ENCODE assay signal across 20 cellular contexts in the genomic region with DNA sequence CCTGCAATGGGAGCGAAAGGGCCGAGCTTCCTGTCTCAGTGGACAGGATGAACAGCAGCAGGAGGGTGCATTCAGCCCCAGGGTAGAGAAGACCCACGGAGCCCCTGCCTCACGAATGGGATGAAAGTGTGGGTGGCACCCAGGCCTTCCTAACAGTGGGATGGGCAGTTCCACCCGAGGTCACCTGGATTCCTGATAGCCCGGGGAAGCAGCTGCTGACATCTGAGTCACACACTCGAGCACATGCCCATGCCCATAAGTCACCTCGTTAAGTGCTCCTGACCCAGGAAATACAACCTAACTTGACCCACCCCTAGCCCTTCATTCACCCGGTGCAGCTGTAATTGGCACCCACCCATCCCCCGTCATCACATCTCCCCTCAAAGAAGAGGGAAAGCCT.
DNase-seq lines count a peak whose midpoint lies in the region; ATAC-seq, FAIRE-seq and TF ChIP-seq lines count a peak whose summit lies in the region.
"Had no signal": no experiment of that assay in that cellular context is flagged by ENCODE, and none has a peak within 500 bp of the region (broad histone marks: within the 10 kb centered on the region; RNA-seq: fewer than 3 reads in every experiment).

No MANE protein-coding gene starts in this region.

- TF ChIP-seq POLR2A in esophagus squamous epithelium (IDR thresholded peaks at IDR 0.05), result no peak

- TF ChIP-seq CTCF in esophagus squamous epithelium (IDR thresholded peaks at IDR 0.05), result no peak
- no peak for TF ChIP-seq CTCF in neural progenitor cell (IDR thresholded peaks at IDR 0.05)
- TF ChIP-seq CTCF in pancreas (IDR thresholded peaks at IDR 0.05), result no peak

- WGBS in esophagus squamous epithelium, 2 donors, result 36% methylated on average over 6 of the region's 10 CpGs; no CpG with 5 or more reads in 1 of the 2 donors
- 59 to 74% methylated on average over 10 of the region's 10 CpGs for WGBS in pancreas, 2 donors

- H3K4me3 Mint-ChIP-seq in neural progenitor cell, result no peak overlapping the region
- no peak overlapping the region for H3K4me3 Mint-ChIP-seq in activated T-cell treated with anti-CD3 and anti-CD28 coated beads, Interleukin-2, amount 50 U/mL, for 72 hours
- H3K4me3 Mint-ChIP-seq: CD8-positive, alpha-beta memory T cell had no signal

- intact Hi-C loops in esophagus squamous epithelium (cut with DNase I) (no loop called here), pancreas (cut with DNase I) (no loop called here)

- FAIRE-seq in pancreas (lab: Jason Lieb, UNC), result no peak
- FAIRE-seq: A204.1, K562 had no signal

- H3K27me3 ChIP-seq in esophagus squamous epithelium (no peaks in the 10 kb centered on the region), neural progenitor cell (no peaks in the 10 kb centered on the region), pancreas (no peaks in the 10 kb centered on the region)
- H3K27me3 ChIP-seq: BLaER1, SJCRH30 had no signal

- H3K9me3 ChIP-seq in esophagus squamous epithelium (no peaks in the 10 kb centered on the region), neural progenitor cell (ENCODE audit: low read depth) (no peaks in the 10 kb centered on the region), pancreas (no peaks in the 10 kb centered on the region)
- H3K9me3 ChIP-seq: SJCRH30 had no signal

- H3K79me2 ChIP-seq in neural progenitor cell (ENCODE audit: low read depth), result no peaks in the 10 kb centered on the region

- DNase-seq in EH (ENCODE audit: low read depth), result peak; percentile 24
- DNase-seq in M059J (ENCODE audit: low read depth), result peak; percentile 33
- DNase-seq in esophagus squamous epithelium (lab: John Stamatoyannopoulos, UW), result no peak
- DNase-seq in neural progenitor cell (ENCODE audit: low spot score), result peak; percentile 30
- DNase-seq in NCI-H2227 treated with DMSO at 0.1 percent for 48 hours (lab: John Stamatoyannopoulos, UW), result no peak
- no peak for DNase-seq in stimulated activated CD4-positive, alpha-beta T cell treated with anti-CD3 and anti-CD28 coated beads, Interleukin-4, amount 100 ng/mL, for 24 hours
- no peak for DNase-seq in pancreas
- DNase-seq in activated T-cell treated with anti-CD3 and anti-CD28 coated beads, Interleukin-2, amount 50 U/mL, for 72 hours, result no peak
- DNase-seq: CD8-positive, alpha-beta memory T cell; DMS79 treated with DMSO at 0.1 percent for 48 hours; H7; NCI-H1436 treated with DMSO at 0.1 percent for 48 hours; NCI-H2029 treated with DMSO at 0.1 percent for 48 hours; NCI-H2171 treated with DMSO at 0.1 percent for 48 hours; NCI-H748 treated with DMSO at 0.1 percent for 48 hours; PC-3; SJCRH30 had no signal

- peaks cover 3% of the 10 kb centered on the region for H3K4me1 Mint-ChIP-seq in neural progenitor cell
- no peaks in the 10 kb centered on the region for H3K4me1 Mint-ChIP-seq in activated T-cell treated with anti-CD3 and anti-CD28 coated beads, Interleukin-2, amount 50 U/mL, for 72 hours (ENCODE audit: low read depth)
- H3K4me1 Mint-ChIP-seq: CD8-positive, alpha-beta memory T cell had no signal

- H3F3A ChIP-seq in neural progenitor cell (ENCODE audit: low read depth), result no peaks in the 10 kb centered on the region

- peaks cover 8% of the 10 kb centered on the region for H3K9me3 Mint-ChIP-seq in neural progenitor cell
- peaks cover 2% of the 10 kb centered on the region in 2 donors for H3K9me3 Mint-ChIP-seq in activated T-cell treated with anti-CD3 and anti-CD28 coated beads, Interleukin-2, amount 50 U/mL, for 72 hours

- H3K4me3 ChIP-seq in esophagus squamous epithelium, result no peak overlapping the region
- H3K4me3 ChIP-seq in neural progenitor cell, result no peak overlapping the region
- H3K4me3 ChIP-seq in pancreas, result no peak overlapping the region
- H3K4me3 ChIP-seq: BLaER1, K562, SJCRH30 had no signal

- H3K27ac ChIP-seq in esophagus squamous epithelium, result peak overlapping the region in 3 of 4 donors; percentile 14 to 72 (median 42)
- no peak overlapping the region for H3K27ac ChIP-seq in neural progenitor cell
- no peak overlapping the region for H3K27ac ChIP-seq in pancreas
- H3K27ac ChIP-seq: BLaER1, SJCRH30 had no signal

- H3K27ac Mint-ChIP-seq in neural progenitor cell, result no peak overlapping the region
- H3K27ac Mint-ChIP-seq in activated T-cell treated with anti-CD3 and anti-CD28 coated beads, Interleukin-2, amount 50 U/mL, for 72 hours, result no peak overlapping the region
- H3K27ac Mint-ChIP-seq: CD8-positive, alpha-beta memory T cell had no signal

- no peak for ATAC-seq in pancreas
- ATAC-seq in activated T-cell treated with anti-CD3 and anti-CD28 coated beads, Interleukin-2, amount 50 U/mL, for 72 hours (replicated peaks in 1 of 2), result no peak
- ATAC-seq: K562, PC-3 had no signal

- no peak overlapping the region for H3K9ac ChIP-seq in neural progenitor cell
- H3K9ac ChIP-seq: BLaER1 had no signal

- H3K4me1 ChIP-seq in esophagus squamous epithelium (peaks cover 0 to 15% (median 14%) of the 10 kb centered on the region in 3 donors), neural progenitor cell (no peaks in the 10 kb centered on the region), pancreas (no peaks in the 10 kb centered on the region)
- H3K4me1 ChIP-seq: BLaER1, SJCRH30 had no signal

- peaks cover 3% of the 10 kb centered on the region for H3K27me3 Mint-ChIP-seq in neural progenitor cell (ENCODE audit: insufficient read depth, low read depth)
- H3K27me3 Mint-ChIP-seq in activated T-cell treated with anti-CD3 and anti-CD28 coated beads, Interleukin-2, amount 50 U/mL, for 72 hours (ENCODE audit: low read depth), result no peaks in the 10 kb centered on the region

- H3K36me3 Mint-ChIP-seq in neural progenitor cell, result no peaks in the 10 kb centered on the region
- H3K36me3 Mint-ChIP-seq in activated T-cell treated with anti-CD3 and anti-CD28 coated beads, Interleukin-2, amount 50 U/mL, for 72 hours (ENCODE audit: insufficient read depth in 2 of 2), result no peaks in the 10 kb centered on the region
- H3K36me3 Mint-ChIP-seq: CD8-positive, alpha-beta memory T cell had no signal

- no peak overlapping the region for H2AFZ ChIP-seq in neural progenitor cell (replicated peaks)

- no peaks in the 10 kb centered on the region for H4K20me1 ChIP-seq in neural progenitor cell (ENCODE audit: low read depth)
- H4K20me1 ChIP-seq: BLaER1 had no signal

- H3K36me3 ChIP-seq in esophagus squamous epithelium (no peaks in the 10 kb centered on the region), neural progenitor cell (no peaks in the 10 kb centered on the region), pancreas (no peaks in the 10 kb centered on the region)
- H3K36me3 ChIP-seq: BLaER1, SJCRH30 had no signal

- no peak overlapping the region for H3K4me2 ChIP-seq in neural progenitor cell
- H3K4me2 ChIP-seq: BLaER1 had no signal

Comparison
In these comparisons a context has a peak if more than half of its experiments do, and no peak if none do; other contexts are left out.
1. DNase-seq: peak in EH (single experiment), M059J (single experiment) and neural progenitor cell (single experiment); none in esophagus squamous epithelium (single experiment), NCI-H2227 treated with DMSO at 0.1 percent for 48 hours (single experiment), stimulated activated CD4-positive, alpha-beta T cell treated with anti-CD3 and anti-CD28 coated beads, Interleukin-4, amount 100 ng/mL, for 24 hours (single experiment), pancreas (0 of 6) and activated T-cell treated with anti-CD3 and anti-CD28 coated beads, Interleukin-2, amount 50 U/mL, for 72 hours (0 of 2).
2. H3K27ac ChIP-seq: peak in esophagus squamous epithelium (3 of 4); none in neural progenitor cell (single experiment) and pancreas (0 of 4).